In the genomic region with DNA sequence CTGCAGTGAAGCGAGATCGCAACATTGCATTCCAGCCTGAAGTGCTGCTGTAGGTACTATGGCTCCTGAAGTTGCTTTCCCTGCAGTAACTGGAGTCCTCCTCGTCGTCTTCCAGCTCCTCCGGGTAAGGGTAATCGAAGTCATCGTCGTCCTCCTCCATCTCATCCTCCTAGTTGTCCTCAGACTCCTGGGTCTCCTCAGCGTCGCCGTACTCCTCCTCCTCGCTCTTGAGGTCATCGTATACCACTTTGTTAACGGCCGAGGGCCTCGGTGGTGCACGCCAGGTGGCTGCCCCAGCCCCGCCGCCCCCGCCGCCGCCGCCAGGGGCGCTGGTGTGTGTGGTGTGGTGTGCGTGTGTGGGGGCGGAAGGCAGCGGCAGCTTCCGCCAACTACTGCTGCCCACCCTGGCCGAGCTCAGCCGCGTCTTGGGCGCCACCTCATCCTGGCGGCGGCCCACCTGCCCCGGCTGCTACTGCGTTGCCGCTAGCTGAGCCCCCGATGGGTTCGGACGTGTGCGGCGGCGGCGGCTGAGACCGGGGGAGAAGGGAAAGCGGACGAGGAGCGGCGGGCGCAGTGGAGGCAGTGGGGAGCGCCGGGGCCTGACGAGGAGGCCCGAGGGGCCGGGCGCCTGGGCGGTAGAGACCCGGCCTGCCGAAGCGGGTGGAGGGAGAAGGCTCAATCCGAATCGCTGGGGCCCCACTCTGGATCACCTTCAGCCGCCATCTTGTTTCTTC, we compare ENCODE assay signal across 8 cellular contexts. TPM values are rescaled to one million over a fixed set of nuclear protein-coding genes. Genes with fewer than 3 reads are reported as not detected.
DNase-seq lines count a peak whose midpoint lies in the region; ATAC-seq and TF ChIP-seq lines count a peak whose summit lies in the region.

No MANE protein-coding gene starts in this region.

- H3K36me3 Mint-ChIP-seq in activated B cell treated with CpG ODN at 0.5 μM for 24 hours (ENCODE audit: low read depth) (no peaks in the 10 kb centered on the region), chondrocyte (ENCODE audit: low read depth) (no peaks in the 10 kb centered on the region)

- intact Hi-C loops in activated B cell treated with CpG ODN at 0.5 μM for 24 hours (cut with micrococcal nuclease), result loop anchor here (1.0 kb wide), 1 partner anchor 9 kb away; no protein-coding TSS in a partner anchor

- no peaks in the 10 kb centered on the region for H3K36me3 ChIP-seq in SK-N-SH (replicated peaks in 1 of 2; ENCODE audit: control insufficient read depth in 1 of 2, insufficient read depth in 2 of 2, low read length in 1 of 2)

- H3K4me3 Mint-ChIP-seq in activated B cell treated with CpG ODN at 0.5 μM for 24 hours, result peak overlapping the region; percentile 86
- H3K4me3 Mint-ChIP-seq in chondrocyte (ENCODE audit: unreplicated experiment), result peak overlapping the region; percentile 53

- no peaks in the 10 kb centered on the region for H3K79me2 ChIP-seq in SK-N-SH (ENCODE audit: insufficient read depth)

- H3K9me3 ChIP-seq in SK-N-SH, result no peaks in the 10 kb centered on the region

- no peaks in the 10 kb centered on the region; the same call in 1 of the 2 replicates for H3K27me3 ChIP-seq in SK-N-SH (ENCODE audit: insufficient read depth)

- H3K4me2 ChIP-seq in SK-N-SH, result no peak overlapping the region

- WGBS in SK-N-SH (ENCODE audit: low lambda C conversion rate), result 87% methylated on average over 46 of the region's 63 CpGs

- TF ChIP-seq EP300 in SK-N-SH (IDR thresholded peaks at IDR 0.05; ENCODE audit: borderline replicate concordance in 1 of 2, low read depth in 1 of 2, low read length in 1 of 2), result no peak

- no peaks in the 10 kb centered on the region for H3K9me3 Mint-ChIP-seq in activated B cell treated with CpG ODN at 0.5 μM for 24 hours
- H3K9me3 Mint-ChIP-seq in chondrocyte (ENCODE audit: low read depth), result no peaks in the 10 kb centered on the region

- no peaks in the 10 kb centered on the region for H4K20me1 ChIP-seq in SK-N-SH (ENCODE audit: insufficient read depth)

- H3K27me3 Mint-ChIP-seq in activated B cell treated with CpG ODN at 0.5 μM for 24 hours (peaks cover 7% of the 10 kb centered on the region), chondrocyte (ENCODE audit: low read depth) (peaks cover 5% of the 10 kb centered on the region)

- no peak for TF ChIP-seq RAD21 in SK-N-SH (IDR thresholded peaks at IDR 0.05; ENCODE audit: low read length)

- no peak overlapping the region for H3K4me3 ChIP-seq in SK-N-SH (ENCODE audit: low read depth in 2 of 2, low read length in 1 of 2)

- TF ChIP-seq CTCF in activated B cell treated with CpG ODN at 0.5 μM for 24 hours (IDR thresholded peaks at IDR 0.05), result no peak
- TF ChIP-seq CTCF in chondrocyte (IDR thresholded peaks at IDR 0.05), result peak; percentile 64
- no peak for TF ChIP-seq CTCF in SK-N-SH (IDR thresholded peaks at IDR 0.05)

- DNase-seq in AG20443 (ENCODE audit: low spot score) (peak; percentile 92), activated B cell treated with CpG ODN at 0.5 μM for 24 hours (peak; percentile 86), chondrocyte (ENCODE audit: low spot score) (no peak), lung microvascular endothelial cell (ENCODE audit: low read depth in 2 of 2) (peak; percentile 77 to 78), SK-N-SH (no peak)
- peak; percentile 80 to 83 for DNase-seq in stimulated activated CD8-positive, alpha-beta memory T cell treated with anti-CD3 and anti-CD28 coated beads, Interleukin-15, amount 100 ng/mL, for 48 hours (ENCODE audit: low read depth in 2 of 2)

- H2AFZ ChIP-seq in SK-N-SH (ENCODE audit: low read depth), result no peak overlapping the region

- H3K9me2 ChIP-seq in SK-N-SH, result no peaks in the 10 kb centered on the region

- H3F3A ChIP-seq in SK-N-SH (replicated peaks; ENCODE audit: insufficient read depth), result no peaks in the 10 kb centered on the region

- H3K27ac Mint-ChIP-seq in activated B cell treated with CpG ODN at 0.5 μM for 24 hours (peak overlapping the region; percentile 84), chondrocyte (ENCODE audit: unreplicated experiment) (no peak overlapping the region)

- H3K9ac ChIP-seq in SK-N-SH, result no peak overlapping the region

- POLR2A ChIA-PET in activated B cell treated with CpG ODN at 0.5 μM for 24 hours (lab: Charles Lee) (interaction anchor here (0.6 to 2.0 kb wide), 8 partner anchors 10 to 272 kb away, joined by 3 to 52 read pairs (median 6); a partner anchor contains a TSS), SK-N-SH (lab: Yijun Ruan, JAX) (no interaction called here)

- CTCF ChIA-PET in activated B cell treated with CpG ODN at 0.5 μM for 24 hours (lab: Charles Lee), result interaction anchor here (0.6 to 1.0 kb wide), 6 partner anchors 9 to 102 kb away, joined by 3 to 5 read pairs (median 4); a partner anchor contains a TSS
- CTCF ChIA-PET in SK-N-SH (lab: Yijun Ruan, JAX), result no interaction called here

- no peak overlapping the region for H3K27ac ChIP-seq in SK-N-SH (ENCODE audit: low read depth in 2 of 2, low read length in 1 of 2)

- ATAC-seq in GM19351 (IDR thresholded peaks at IDR 0.05; ENCODE audit: unreplicated experiment) (peak; percentile 100), HG03469 (IDR thresholded peaks at IDR 0.05; ENCODE audit: unreplicated experiment) (peak; percentile 98), activated B cell treated with CpG ODN at 0.5 μM for 24 hours (ENCODE audit: low read depth) (peak; percentile 99)

- H3K4me1 ChIP-seq in SK-N-SH (ENCODE audit: control insufficient read depth in 1 of 2, insufficient read depth in 2 of 2, low read depth in 1 of 2, low read length in 1 of 2), result no peaks in the 10 kb centered on the region

- H3K4me1 Mint-ChIP-seq in activated B cell treated with CpG ODN at 0.5 μM for 24 hours (peaks cover 8% of the 10 kb centered on the region), chondrocyte (ENCODE audit: low read depth) (no peaks in the 10 kb centered on the region)

TF ChIP-seq in SK-N-SH, 30 proteins besides CTCF, POLR2A, EP300 and RAD21 (continues in another document):
- TF ChIP-seq, protein P1, sequence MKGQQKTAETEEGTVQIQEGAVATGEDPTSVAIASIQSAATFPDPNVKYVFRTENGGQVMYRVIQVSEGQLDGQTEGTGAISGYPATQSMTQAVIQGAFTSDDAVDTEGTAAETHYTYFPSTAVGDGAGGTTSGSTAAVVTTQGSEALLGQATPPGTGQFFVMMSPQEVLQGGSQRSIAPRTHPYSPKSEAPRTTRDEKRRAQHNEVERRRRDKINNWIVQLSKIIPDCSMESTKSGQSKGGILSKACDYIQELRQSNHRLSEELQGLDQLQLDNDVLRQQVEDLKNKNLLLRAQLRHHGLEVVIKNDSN (IDR thresholded peaks at IDR 0.05; ENCODE audit: borderline replicate concordance, low read depth), result no peak
- TF ChIP-seq RCOR1 (IDR thresholded peaks at IDR 0.05; ENCODE audit: low read length), result no peak
- TF ChIP-seq GATA2 (CRISPR knock-in tag; IDR thresholded peaks at IDR 0.05), result no peak
- TF ChIP-seq, protein P2, sequence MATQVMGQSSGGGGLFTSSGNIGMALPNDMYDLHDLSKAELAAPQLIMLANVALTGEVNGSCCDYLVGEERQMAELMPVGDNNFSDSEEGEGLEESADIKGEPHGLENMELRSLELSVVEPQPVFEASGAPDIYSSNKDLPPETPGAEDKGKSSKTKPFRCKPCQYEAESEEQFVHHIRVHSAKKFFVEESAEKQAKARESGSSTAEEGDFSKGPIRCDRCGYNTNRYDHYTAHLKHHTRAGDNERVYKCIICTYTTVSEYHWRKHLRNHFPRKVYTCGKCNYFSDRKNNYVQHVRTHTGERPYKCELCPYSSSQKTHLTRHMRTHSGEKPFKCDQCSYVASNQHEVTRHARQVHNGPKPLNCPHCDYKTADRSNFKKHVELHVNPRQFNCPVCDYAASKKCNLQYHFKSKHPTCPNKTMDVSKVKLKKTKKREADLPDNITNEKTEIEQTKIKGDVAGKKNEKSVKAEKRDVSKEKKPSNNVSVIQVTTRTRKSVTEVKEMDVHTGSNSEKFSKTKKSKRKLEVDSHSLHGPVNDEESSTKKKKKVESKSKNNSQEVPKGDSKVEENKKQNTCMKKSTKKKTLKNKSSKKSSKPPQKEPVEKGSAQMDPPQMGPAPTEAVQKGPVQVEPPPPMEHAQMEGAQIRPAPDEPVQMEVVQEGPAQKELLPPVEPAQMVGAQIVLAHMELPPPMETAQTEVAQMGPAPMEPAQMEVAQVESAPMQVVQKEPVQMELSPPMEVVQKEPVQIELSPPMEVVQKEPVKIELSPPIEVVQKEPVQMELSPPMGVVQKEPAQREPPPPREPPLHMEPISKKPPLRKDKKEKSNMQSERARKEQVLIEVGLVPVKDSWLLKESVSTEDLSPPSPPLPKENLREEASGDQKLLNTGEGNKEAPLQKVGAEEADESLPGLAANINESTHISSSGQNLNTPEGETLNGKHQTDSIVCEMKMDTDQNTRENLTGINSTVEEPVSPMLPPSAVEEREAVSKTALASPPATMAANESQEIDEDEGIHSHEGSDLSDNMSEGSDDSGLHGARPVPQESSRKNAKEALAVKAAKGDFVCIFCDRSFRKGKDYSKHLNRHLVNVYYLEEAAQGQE (IDR thresholded peaks at IDR 0.05; ENCODE audit: low read depth, low read length), result no peak
- no peak for TF ChIP-seq MEF2A (IDR thresholded peaks at IDR 0.05; ENCODE audit: borderline replicate concordance, low read depth)
- TF ChIP-seq NRF1 (IDR thresholded peaks at IDR 0.05; ENCODE audit: low read depth, low read length), result no peak
- no peak for TF ChIP-seq RXRA (IDR thresholded peaks at IDR 0.05; ENCODE audit: borderline replicate concordance, low read depth)
- TF ChIP-seq TEAD4 (IDR thresholded peaks at IDR 0.05; ENCODE audit: borderline replicate concordance, insufficient read depth), result no peak
- no peak for TF ChIP-seq JUND (IDR thresholded peaks at IDR 0.05)
- TF ChIP-seq EZH2phosphoT487 (IDR thresholded peaks at IDR 0.05; ENCODE audit: borderline replicate concordance, low read depth), result no peak
- TF ChIP-seq GABPA (IDR thresholded peaks at IDR 0.05; ENCODE audit: low read depth), result no peak
- no peak for TF ChIP-seq FOXM1 (IDR thresholded peaks at IDR 0.05; ENCODE audit: low read depth)
- no peak for TF ChIP-seq FOSL2 (IDR thresholded peaks at IDR 0.05; ENCODE audit: borderline replicate concordance, low read depth)
- TF ChIP-seq, protein P3, sequence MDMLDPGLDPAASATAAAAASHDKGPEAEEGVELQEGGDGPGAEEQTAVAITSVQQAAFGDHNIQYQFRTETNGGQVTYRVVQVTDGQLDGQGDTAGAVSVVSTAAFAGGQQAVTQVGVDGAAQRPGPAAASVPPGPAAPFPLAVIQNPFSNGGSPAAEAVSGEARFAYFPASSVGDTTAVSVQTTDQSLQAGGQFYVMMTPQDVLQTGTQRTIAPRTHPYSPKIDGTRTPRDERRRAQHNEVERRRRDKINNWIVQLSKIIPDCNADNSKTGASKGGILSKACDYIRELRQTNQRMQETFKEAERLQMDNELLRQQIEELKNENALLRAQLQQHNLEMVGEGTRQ (IDR thresholded peaks at IDR 0.05; ENCODE audit: borderline replicate concordance, low read depth, low read length), result no peak

RNA-seq across cellular contexts. Expression of a gene that starts 11.8 kb away (rescaled TPM):
- 17.9 and 19.8 TPM in 2 replicates for total RNA-seq in activated B cell treated with CpG ODN at 0.5 μM for 24 hours
- total RNA-seq in chondrocyte, result 20.6 to 24.7 TPM (median 24.6 TPM) in 3 replicates
- total RNA-seq in lung microvascular endothelial cell, result 13.3 and 18.8 TPM in 2 replicates
- polyA plus RNA-seq in SK-N-SH (2012; rRNA removed), result 12.5 and 14.8 TPM in 2 replicates
- polyA plus RNA-seq in SK-N-SH (2012; cell fraction: cytosol; rRNA removed), result 18.3 and 22.1 TPM in 2 replicates
- polyA plus RNA-seq in SK-N-SH (2012; cell fraction: nucleus; rRNA removed), result 6.1 and 8.8 TPM in 2 replicates

Comparison
In these comparisons a context has a peak if more than half of its experiments do, and no peak if none do; other contexts are left out.
1. DNase-seq: peak in AG20443 (single experiment), activated B cell treated with CpG ODN at 0.5 μM for 24 hours (single experiment), lung microvascular endothelial cell (2 of 2) and stimulated activated CD8-positive, alpha-beta memory T cell treated with anti-CD3 and anti-CD28 coated beads, Interleukin-15, amount 100 ng/mL, for 48 hours (2 of 2); none in chondrocyte (single experiment) and SK-N-SH (single experiment).
2. Peak in every context shown above with its lines, with median percentiles within 50 percentile points of each other: ATAC-seq.